In genomic region chr6:53483423-53484353, GRCh38 we compare ENCODE assay signal across 8 cellular contexts.
A peak's percentile ranks its signal among the peaks of the same experiment; 100 is the strongest.
DNase-seq lines count a peak whose midpoint lies in the region; ATAC-seq, FAIRE-seq and TF ChIP-seq lines count a peak whose summit lies in the region.

No MANE protein-coding gene starts in this region.

- no peak for FAIRE-seq in HTR-8/SVneo (lab: Jason Lieb, UNC)

- intact Hi-C loops in Right ventricle myocardium superior (cut with DNase I) (loop anchor here (2.0 kb wide), 1 partner anchor 311 kb away; no protein-coding TSS in a partner anchor), spleen (cut with DNase I; ENCODE audit: low total_unique reads) (loop anchor here (2.0 to 10.0 kb wide), 2 partner anchors 69 to 313 kb away; no protein-coding TSS in a partner anchor)

- H3K27me3 ChIP-seq in SJCRH30 = no peaks in the 10 kb centered on the region
- peaks cover 0 to 7% (median 0%) of the 10 kb centered on the region in 7 donors for H3K27me3 ChIP-seq in spleen (replicated peaks in 1 of 7)

- peak; percentile 23 for DNase-seq in NOMO-1 treated with DMSO at 0.1 percent for 48 hours (lab: John Stamatoyannopoulos, UW; ENCODE audit: unreplicated experiment)
- no peak for DNase-seq in NOMO-1 treated with dmso at 0.1 percent for 144 hours (lab: John Stamatoyannopoulos, UW; ENCODE audit: unreplicated experiment)
- peak; percentile 29 to 54 for DNase-seq in SJCRH30
- peak; percentile 82 for DNase-seq in Right ventricle myocardium superior
- peak; percentile 83 for DNase-seq in spleen
- no peak for DNase-seq in HTR-8/SVneo (ENCODE audit: insufficient read length, low spot score)
- DNase-seq in iPS-NIHi7 (ENCODE audit: extremely low spot score) = no peak

- H3K4me3 ChIP-seq in SJCRH30 = 0 out of 2 replicates have a peak overlapping the region, but pooled peaks have one; percentile 15
- peak overlapping the region in 1 of 8 donors; percentile 21 for H3K4me3 ChIP-seq in spleen

- H3K4me1 ChIP-seq in SJCRH30 = no peaks in the 10 kb centered on the region
- H3K4me1 ChIP-seq in spleen = peaks cover 16 to 53% (median 34%) of the 10 kb centered on the region in 6 donors

- no peak overlapping the region for H3K27ac ChIP-seq in SJCRH30
- H3K27ac ChIP-seq in spleen = peak overlapping the region in 6 of 8 donors; percentile 5 to 80 (median 64)

- H3K36me3 ChIP-seq in SJCRH30 (no peaks in the 10 kb centered on the region), spleen (no peaks in the 10 kb centered on the region)

- no peak for TF ChIP-seq CTCF in spleen (IDR thresholded peaks at IDR 0.05 in 8 of 11, conservative IDR thresholded peaks at IDR 0.05 in 3 of 11)

- 51 to 59% (median 52%) methylated on average over 10 of the region's 10 CpGs for WGBS in spleen, 5 donors

- H3K9me3 ChIP-seq in SJCRH30 (replicated peaks) (no peaks in the 10 kb centered on the region), spleen (no peaks in the 10 kb centered on the region)

- peak; percentile 92 for ATAC-seq in Right ventricle myocardium superior (ENCODE audit: poor library complexity)
- no peak for ATAC-seq in HG02885 (IDR thresholded peaks at IDR 0.05; ENCODE audit: poor library complexity, unreplicated experiment)

- no peak for TF ChIP-seq POLR2A in spleen (IDR thresholded peaks at IDR 0.05)

Comparison
In these comparisons a context has a peak if more than half of its experiments do, and no peak if none do; other contexts are left out.
1. DNase-seq: peak in NOMO-1 treated with DMSO at 0.1 percent for 48 hours (single experiment), SJCRH30 (2 of 2), Right ventricle myocardium superior (single experiment) and spleen (single experiment); none in NOMO-1 treated with dmso at 0.1 percent for 144 hours (single experiment), HTR-8/SVneo (single experiment) and iPS-NIHi7 (single experiment).